ENCODE assay signal across 1 cellular context in genomic region chr20:45863543-45864470, GRCh38.
TF ChIP-seq lines count a peak whose summit lies in the region.

No MANE protein-coding gene starts in this region.

TF ChIP-seq in K562, 482 proteins besides CTCF, POLR2A, EP300 and RAD21:
- TF ChIP-seq SMAD2 (IDR thresholded peaks at IDR 0.05; ENCODE audit: low read depth, low read length) (no peak), GTF2A2 (tag; IDR thresholded peaks at IDR 0.05) (no peak), ELK3 (CRISPR knock-in tag; IDR thresholded peaks at IDR 0.05) (no peak), ERF (CRISPR knock-in tag; IDR thresholded peaks at IDR 0.05) (no peak), WHSC1 (IDR thresholded peaks at IDR 0.05; ENCODE audit: low read length) (no peak), HMBOX1 (IDR thresholded peaks at IDR 0.05) (no peak), TCF15 (CRISPR knock-in tag; IDR thresholded peaks at IDR 0.05) (no peak), ZNF324 (CRISPR knock-in tag; IDR thresholded peaks at IDR 0.05) (no peak), YY1 (IDR thresholded peaks at IDR 0.05; ENCODE audit: borderline replicate concordance in 1 of 3, control insufficient read depth in 1 of 3, extremely low read depth in 1 of 3, insufficient read depth in 3 of 3, insufficient read length in 1 of 3, insufficient replicate concordance in 2 of 3, low read depth in 1 of 3, low read length in 2 of 3) (no peak), ZFP30 (CRISPR knock-in tag; IDR thresholded peaks at IDR 0.05; ENCODE audit: borderline replicate concordance) (no peak), ZNF717 (CRISPR knock-in tag; IDR thresholded peaks at IDR 0.05) (no peak), AFF4 (CRISPR knock-in tag; IDR thresholded peaks at IDR 0.05) (no peak), TBP (optimal IDR thresholded peaks at IDR 0.05; ENCODE audit: low read depth, low read length) (no peak), FOXP4 (CRISPR knock-in tag; IDR thresholded peaks at IDR 0.05; ENCODE audit: borderline replicate concordance) (no peak), BACH1 (tag; IDR thresholded peaks at IDR 0.05) (no peak), ZKSCAN1 (IDR thresholded peaks at IDR 0.05; ENCODE audit: low read depth, low read length) (no peak)
- TF ChIP-seq, protein P1, sequence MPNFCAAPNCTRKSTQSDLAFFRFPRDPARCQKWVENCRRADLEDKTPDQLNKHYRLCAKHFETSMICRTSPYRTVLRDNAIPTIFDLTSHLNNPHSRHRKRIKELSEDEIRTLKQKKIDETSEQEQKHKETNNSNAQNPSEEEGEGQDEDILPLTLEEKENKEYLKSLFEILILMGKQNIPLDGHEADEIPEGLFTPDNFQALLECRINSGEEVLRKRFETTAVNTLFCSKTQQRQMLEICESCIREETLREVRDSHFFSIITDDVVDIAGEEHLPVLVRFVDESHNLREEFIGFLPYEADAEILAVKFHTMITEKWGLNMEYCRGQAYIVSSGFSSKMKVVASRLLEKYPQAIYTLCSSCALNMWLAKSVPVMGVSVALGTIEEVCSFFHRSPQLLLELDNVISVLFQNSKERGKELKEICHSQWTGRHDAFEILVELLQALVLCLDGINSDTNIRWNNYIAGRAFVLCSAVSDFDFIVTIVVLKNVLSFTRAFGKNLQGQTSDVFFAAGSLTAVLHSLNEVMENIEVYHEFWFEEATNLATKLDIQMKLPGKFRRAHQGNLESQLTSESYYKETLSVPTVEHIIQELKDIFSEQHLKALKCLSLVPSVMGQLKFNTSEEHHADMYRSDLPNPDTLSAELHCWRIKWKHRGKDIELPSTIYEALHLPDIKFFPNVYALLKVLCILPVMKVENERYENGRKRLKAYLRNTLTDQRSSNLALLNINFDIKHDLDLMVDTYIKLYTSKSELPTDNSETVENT (CRISPR knock-in tag; IDR thresholded peaks at IDR 0.05) = no peak
- TF ChIP-seq, protein P2, sequence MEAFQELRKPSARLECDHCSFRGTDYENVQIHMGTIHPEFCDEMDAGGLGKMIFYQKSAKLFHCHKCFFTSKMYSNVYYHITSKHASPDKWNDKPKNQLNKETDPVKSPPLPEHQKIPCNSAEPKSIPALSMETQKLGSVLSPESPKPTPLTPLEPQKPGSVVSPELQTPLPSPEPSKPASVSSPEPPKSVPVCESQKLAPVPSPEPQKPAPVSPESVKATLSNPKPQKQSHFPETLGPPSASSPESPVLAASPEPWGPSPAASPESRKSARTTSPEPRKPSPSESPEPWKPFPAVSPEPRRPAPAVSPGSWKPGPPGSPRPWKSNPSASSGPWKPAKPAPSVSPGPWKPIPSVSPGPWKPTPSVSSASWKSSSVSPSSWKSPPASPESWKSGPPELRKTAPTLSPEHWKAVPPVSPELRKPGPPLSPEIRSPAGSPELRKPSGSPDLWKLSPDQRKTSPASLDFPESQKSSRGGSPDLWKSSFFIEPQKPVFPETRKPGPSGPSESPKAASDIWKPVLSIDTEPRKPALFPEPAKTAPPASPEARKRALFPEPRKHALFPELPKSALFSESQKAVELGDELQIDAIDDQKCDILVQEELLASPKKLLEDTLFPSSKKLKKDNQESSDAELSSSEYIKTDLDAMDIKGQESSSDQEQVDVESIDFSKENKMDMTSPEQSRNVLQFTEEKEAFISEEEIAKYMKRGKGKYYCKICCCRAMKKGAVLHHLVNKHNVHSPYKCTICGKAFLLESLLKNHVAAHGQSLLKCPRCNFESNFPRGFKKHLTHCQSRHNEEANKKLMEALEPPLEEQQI (IDR thresholded peaks at IDR 0.05) = no peak
TF ChIP-seq in K562: peak in this region for 0.
